8 cellular contexts compared by ENCODE assay signal in the genomic region with DNA sequence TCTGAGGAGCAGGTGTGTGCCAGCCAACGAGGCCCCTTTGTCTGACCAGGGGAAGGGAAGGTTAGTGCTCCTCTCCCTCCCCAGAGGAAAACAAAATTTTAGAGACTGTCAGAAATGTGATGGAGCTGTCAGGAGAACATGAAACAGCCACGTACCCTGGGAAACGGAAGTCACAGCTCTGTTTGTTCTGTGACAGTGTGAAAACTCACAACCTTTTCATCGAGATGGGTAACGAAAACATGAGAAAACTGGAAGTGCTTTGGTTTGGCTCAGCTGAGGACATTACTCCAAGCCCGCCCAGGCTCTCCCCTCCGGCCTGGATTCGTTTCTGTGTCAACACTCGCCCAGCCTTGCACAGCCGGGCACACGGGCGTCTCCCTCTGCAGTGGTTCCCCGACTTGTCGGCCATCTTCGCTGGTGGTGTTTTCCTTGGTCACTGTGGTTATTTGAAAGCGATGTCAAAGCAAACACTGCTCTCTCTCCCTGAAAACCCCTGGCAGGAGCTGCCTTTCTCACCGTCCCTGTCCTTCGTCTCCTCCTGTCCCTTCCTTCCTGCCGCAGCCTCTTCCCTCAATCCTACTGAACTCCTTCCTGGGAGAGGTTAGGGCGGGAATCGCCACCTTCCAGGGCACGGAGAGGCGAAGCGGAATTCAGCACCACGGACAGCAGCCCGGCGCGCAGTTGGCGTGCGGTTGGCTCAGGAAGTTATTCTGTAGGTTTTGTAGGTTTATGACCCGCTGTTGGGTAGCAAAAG. TPM values are rescaled to one million over a fixed set of nuclear protein-coding genes. Genes with fewer than 3 reads are reported as not detected.
DNase-seq lines count a peak whose midpoint lies in the region; ATAC-seq and TF ChIP-seq lines count a peak whose summit lies in the region.

No MANE protein-coding gene starts in this region.

- TF ChIP-seq CTCF in IMR-90 (conservative IDR thresholded peaks at IDR 0.05; ENCODE audit: low read depth, low read length): no peak
- TF ChIP-seq CTCF in fibroblast of mammary gland (conservative IDR thresholded peaks at IDR 0.05; ENCODE audit: control insufficient read depth, insufficient read depth, low read depth, low read length): no peak

- no peaks in the 10 kb centered on the region for H3K79me1 ChIP-seq in IMR-90 (ENCODE audit: low read depth in 1 of 2, low read length in 2 of 2)

- no peaks in the 10 kb centered on the region for H3K36me3 ChIP-seq in IMR-90 (ENCODE audit: control insufficient read depth, insufficient read depth, low read length)

- H3K4ac ChIP-seq in IMR-90 (ENCODE audit: low read depth, low read length): no peak overlapping the region

- no TSS peak for BruUV-seq in IMR-90 (replicated peaks; lab: Mats Ljungman, UMichigan)

- H3K27ac Mint-ChIP-seq in activated CD4-positive, alpha-beta memory T cell treated with anti-CD3 and anti-CD28 coated beads for 36 hours: peak overlapping the region; percentile 15

- no peak for DNase-seq in IMR-90
- peak; percentile 79 for DNase-seq in activated CD4-positive, alpha-beta memory T cell treated with anti-CD3 and anti-CD28 coated beads for 36 hours
- DNase-seq in fibroblast of mammary gland (ENCODE audit: low read depth): peak; percentile 31
- DNase-seq in stimulated activated CD8-positive, alpha-beta memory T cell treated with anti-CD3 and anti-CD28 coated beads, Interleukin-12 subunit alpha, Interleukin-12 subunit beta, amount 100 ng/mL, for 1 hour (ENCODE audit: low read depth): peak; percentile 58
- DNase-seq in AML-193 (lab: John Stamatoyannopoulos, UW): no peak
- no peak for DNase-seq in caudate nucleus (lab: John Stamatoyannopoulos, UW)
- no peak for DNase-seq in OCI-M1 (lab: John Stamatoyannopoulos, UW)

- no peak overlapping the region for H3K23ac ChIP-seq in IMR-90 (ENCODE audit: low read depth, low read length)

- no peaks in the 10 kb centered on the region for H3K36me3 Mint-ChIP-seq in activated CD4-positive, alpha-beta memory T cell treated with anti-CD3 and anti-CD28 coated beads for 36 hours

- no peak overlapping the region for H3K56ac ChIP-seq in IMR-90 (ENCODE audit: extremely low read depth, insufficient read depth, low read length)

- intact Hi-C loops in IMR-90 (cut with micrococcal nuclease): no loop called here
- intact Hi-C loops in activated CD4-positive, alpha-beta memory T cell treated with anti-CD3 and anti-CD28 coated beads for 36 hours (cut with micrococcal nuclease): no loop called here

- no peak overlapping the region for H2BK120ac ChIP-seq in IMR-90 (ENCODE audit: low read depth, low read length)

- no peak overlapping the region for H3K27ac ChIP-seq in IMR-90 (ENCODE audit: insufficient read depth, low read length)
- H3K27ac ChIP-seq in caudate nucleus (ENCODE audit: low read depth, low read length): no peak overlapping the region

- H4K91ac ChIP-seq in IMR-90 (ENCODE audit: insufficient read depth, low read depth, low read length): no peak overlapping the region

- ATAC-seq in IMR-90 (ENCODE audit: low read depth) (peak; percentile 33; the same call in 1 of the 2 replicates), GM18907 (IDR thresholded peaks at IDR 0.05; ENCODE audit: unreplicated experiment) (no peak)

- no peaks in the 10 kb centered on the region for H3K9me3 Mint-ChIP-seq in activated CD4-positive, alpha-beta memory T cell treated with anti-CD3 and anti-CD28 coated beads for 36 hours

- no peak overlapping the region for H3K4me2 ChIP-seq in IMR-90 (ENCODE audit: low read depth, low read length)

- H4K8ac ChIP-seq in IMR-90 (ENCODE audit: low read depth in 2 of 2, low read length in 2 of 2): no peak overlapping the region

- TF ChIP-seq POLR2A in IMR-90 (IDR thresholded peaks at IDR 0.05; ENCODE audit: low read depth, low read length): no peak

- in situ Hi-C loops in IMR-90 (cut with MboI; ENCODE audit: low sequenced_read_pairs): no loop called here

- TF ChIP-seq RAD21 in IMR-90 (IDR thresholded peaks at IDR 0.05; ENCODE audit: low read length): no peak

- H3K18ac ChIP-seq in IMR-90 (ENCODE audit: low read depth, low read length): no peak overlapping the region

- peaks cover 30% of the 10 kb centered on the region for H3K27me3 ChIP-seq in IMR-90 (ENCODE audit: control insufficient read depth, insufficient read depth, low read length)

- H2AFZ ChIP-seq in IMR-90 (replicated peaks; ENCODE audit: low read length, poor library complexity): peak overlapping the region; percentile 78

- CTCF ChIA-PET in IMR-90 (lab: Yijun Ruan, JAX): interaction anchor here (0.6 kb wide), 1 partner anchor 9 kb away, joined by 12 read pairs; no protein-coding TSS in a partner anchor
- CTCF ChIA-PET in activated CD4-positive, alpha-beta memory T cell treated with anti-CD3 and anti-CD28 coated beads for 36 hours (lab: Charles Lee): interaction anchor here (0.8 to 1.7 kb wide), 4 partner anchors 11 to 491 kb away, joined by 3 to 12 read pairs (median 6); no protein-coding TSS in a partner anchor

- H3K4me1 Mint-ChIP-seq in activated CD4-positive, alpha-beta memory T cell treated with anti-CD3 and anti-CD28 coated beads for 36 hours (ENCODE audit: low read depth): peaks cover 14% of the 10 kb centered on the region

- H4K5ac ChIP-seq in IMR-90 (ENCODE audit: low read depth, low read length): no peak overlapping the region

- POLR2A ChIA-PET in IMR-90 (lab: Charles Lee; ENCODE audit: unreplicated experiment): no interaction called here
- POLR2A ChIA-PET in activated CD4-positive, alpha-beta memory T cell treated with anti-CD3 and anti-CD28 coated beads for 36 hours (lab: Charles Lee): no interaction called here

- dilution Hi-C loops in IMR-90 (cut with HindIII; ENCODE audit: low sequenced_read_pairs, unreplicated experiment): no loop called here

- no peak overlapping the region for H3K4me3 ChIP-seq in IMR-90 (ENCODE audit: insufficient read depth, low read depth, low read length)
- no peak overlapping the region for H3K4me3 ChIP-seq in fibroblast of mammary gland (ENCODE audit: control insufficient read depth, low read depth, low read length)

- H3K14ac ChIP-seq in IMR-90 (replicated peaks; ENCODE audit: low read depth, low read length): no peak overlapping the region

- peaks cover 3% of the 10 kb centered on the region; the same call in 1 of the 2 replicates for H3K4me1 ChIP-seq in IMR-90 (ENCODE audit: control insufficient read depth, insufficient read depth, low read length)

- H3K9me3 ChIP-seq in IMR-90 (ENCODE audit: control insufficient read depth, insufficient read depth, low read length): no peaks in the 10 kb centered on the region

- no peak overlapping the region for H3K4me3 Mint-ChIP-seq in activated CD4-positive, alpha-beta memory T cell treated with anti-CD3 and anti-CD28 coated beads for 36 hours

- H3K27me3 Mint-ChIP-seq in activated CD4-positive, alpha-beta memory T cell treated with anti-CD3 and anti-CD28 coated beads for 36 hours: peaks cover 28% of the 10 kb centered on the region

- H2BK15ac ChIP-seq in IMR-90 (ENCODE audit: low read depth, low read length): no peak overlapping the region

- WGBS in IMR-90 (ENCODE audit: extremely low coverage in 2 of 2, insufficient read length in 1 of 2), 2 experiments: 10% methylated on average over 4 of the region's 31 CpGs; no CpG with 5 or more reads in 1 of the 2 experiments

- peaks cover 12% of the 10 kb centered on the region; the same call in 1 of the 2 replicates for H3K9me1 ChIP-seq in IMR-90 (ENCODE audit: insufficient read depth, low read length)

- H2BK5ac ChIP-seq in IMR-90 (ENCODE audit: low read depth, low read length, poor library complexity, severe bottlenecking): no peak overlapping the region

- no peak overlapping the region for H2BK20ac ChIP-seq in IMR-90 (ENCODE audit: low read depth, low read length)

- no peak overlapping the region for H3K9ac ChIP-seq in IMR-90 (ENCODE audit: low read depth, low read length)

- H2AK5ac ChIP-seq in IMR-90 (ENCODE audit: low read depth, low read length): no peak overlapping the region

- H4K20me1 ChIP-seq in IMR-90 (ENCODE audit: insufficient read depth, low read length): peaks cover 15% of the 10 kb centered on the region

- peak overlapping the region; percentile 82 for H2AK9ac ChIP-seq in IMR-90 (replicated peaks; ENCODE audit: low read depth, low read length, poor library complexity)

TF ChIP-seq in IMR-90, 13 proteins besides CTCF, POLR2A, EP300 and RAD21 (continues in another document):
- TF ChIP-seq BHLHE40 (IDR thresholded peaks at IDR 0.05; ENCODE audit: low read depth, low read length) (no peak), RFX5 (IDR thresholded peaks at IDR 0.05; ENCODE audit: low read depth, low read length) (no peak), MXI1 (IDR thresholded peaks at IDR 0.05; ENCODE audit: borderline replicate concordance, low read depth, low read length) (no peak), SMC3 (IDR thresholded peaks at IDR 0.05; ENCODE audit: low read depth, low read length) (no peak), FOS (IDR thresholded peaks at IDR 0.05; ENCODE audit: low read depth, low read length) (no peak), CEBPB (IDR thresholded peaks at IDR 0.05; ENCODE audit: low read depth, low read length) (no peak)

RNA-seq across cellular contexts. Expression of gene RPS19BP1, which starts 12.9 kb away (rescaled TPM):
- 33.0 and 33.6 TPM in 2 replicates for total RNA-seq in IMR-90 (2012; rRNA removed)
- 95.4 and 117 TPM in 2 replicates for polyA plus RNA-seq in IMR-90 (2012; rRNA removed)
- 117 and 206 TPM in 2 replicates for polyA plus RNA-seq in IMR-90 (2012; cell fraction: cytosol; rRNA removed)
- polyA plus RNA-seq in IMR-90 (2012; cell fraction: nucleus; rRNA removed; ENCODE audit: low replicate concordance): 65.7 and 74.5 TPM in 2 replicates
- 10 to 100 TPM; 65.2 to 67.5 TPM for total RNA-seq in activated CD4-positive, alpha-beta memory T cell treated with anti-CD3 and anti-CD28 coated beads for 36 hours

RNA-seq across cellular contexts. Expression of gene CACNA1I, which starts 25.1 kb away (rescaled TPM):
- total RNA-seq in IMR-90 (2012; rRNA removed): under 0.01 TPM in 1 of 2 replicates, not detected in the other
- 0.01 and 0.02 TPM in 2 replicates for polyA plus RNA-seq in IMR-90 (2012; rRNA removed)
- 0.01 TPM in 2 replicates for polyA plus RNA-seq in IMR-90 (2012; cell fraction: cytosol; rRNA removed)
- 0.03 and 0.05 TPM in 2 replicates for polyA plus RNA-seq in IMR-90 (2012; cell fraction: nucleus; rRNA removed; ENCODE audit: low replicate concordance)
- total RNA-seq in activated CD4-positive, alpha-beta memory T cell treated with anti-CD3 and anti-CD28 coated beads for 36 hours: under 1 TPM; 0.36 to 0.57 TPM

RNA-seq across cellular contexts. Expression of gene ATF4, which starts 25.1 kb away (rescaled TPM):
- 136 and 148 TPM in 2 replicates for total RNA-seq in IMR-90 (2012; rRNA removed)
- polyA plus RNA-seq in IMR-90 (2012; rRNA removed): 662 and 949 TPM in 2 replicates
- polyA plus RNA-seq in IMR-90 (2012; cell fraction: cytosol; rRNA removed): 533 and 881 TPM in 2 replicates
- 1,013 and 1,510 TPM in 2 replicates for polyA plus RNA-seq in IMR-90 (2012; cell fraction: nucleus; rRNA removed; ENCODE audit: low replicate concordance)
- 100 to 1,000 TPM; 437 to 455 TPM for total RNA-seq in activated CD4-positive, alpha-beta memory T cell treated with anti-CD3 and anti-CD28 coated beads for 36 hours

RNA-seq across cellular contexts. Expression of gene MIEF1, which starts 43.4 kb away (rescaled TPM):
- total RNA-seq in IMR-90 (2012; rRNA removed): 9.7 and 12.2 TPM in 2 replicates
- 15.0 and 16.9 TPM in 2 replicates for polyA plus RNA-seq in IMR-90 (2012; rRNA removed)
- polyA plus RNA-seq in IMR-90 (2012; cell fraction: cytosol; rRNA removed): 9.7 and 13.5 TPM in 2 replicates
- 8.6 and 12.3 TPM in 2 replicates for polyA plus RNA-seq in IMR-90 (2012; cell fraction: nucleus; rRNA removed; ENCODE audit: low replicate concordance)
- total RNA-seq in activated CD4-positive, alpha-beta memory T cell treated with anti-CD3 and anti-CD28 coated beads for 36 hours: 10 to 100 TPM; 40.3 to 43.1 TPM

Comparison
In these comparisons a context has a peak if more than half of its experiments do, and no peak if none do; other contexts are left out.
1. DNase-seq: peak in activated CD4-positive, alpha-beta memory T cell treated with anti-CD3 and anti-CD28 coated beads for 36 hours (single experiment), fibroblast of mammary gland (single experiment) and stimulated activated CD8-positive, alpha-beta memory T cell treated with anti-CD3 and anti-CD28 coated beads, Interleukin-12 subunit alpha, Interleukin-12 subunit beta, amount 100 ng/mL, for 1 hour (single experiment); none in IMR-90 (single experiment), AML-193 (0 of 2), caudate nucleus (0 of 61) and OCI-M1 (single experiment).